ENCODE assay signal across 25 cellular contexts in the genomic region with DNA sequence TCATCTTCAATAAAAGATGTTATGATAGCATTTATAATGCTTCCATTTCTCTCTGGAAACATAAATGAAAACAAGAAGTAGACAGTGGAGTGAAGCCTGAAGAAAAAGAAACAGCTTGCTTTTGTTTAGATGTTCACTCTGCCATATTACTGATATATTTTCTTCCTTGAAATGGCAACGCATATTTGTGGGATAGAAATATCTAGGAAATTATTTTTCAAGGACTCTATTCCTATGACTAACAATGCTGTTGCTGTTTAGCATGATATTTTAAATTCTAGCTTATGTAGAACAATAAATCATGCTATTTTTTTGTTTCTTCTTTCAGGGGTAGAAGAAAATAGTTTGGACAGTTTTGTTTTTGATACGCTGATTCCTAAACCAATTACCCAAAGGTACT.
"Had no signal": no experiment of that assay in that cellular context is flagged by ENCODE, and none has a peak within 500 bp of the region (broad histone marks: within the 10 kb centered on the region; RNA-seq: fewer than 3 reads in every experiment).

No MANE protein-coding gene starts in this region.

- ATAC-seq: activated CD8-positive, alpha-beta T cell treated with anti-CD3 and anti-CD28 coated beads, Interleukin-2, amount 10 ng/mL, durations not matched to agents 7 days and 5 days; body of pancreas; T-helper 17 cell; WTC11 had no signal

- H3K27me3 ChIP-seq: body of pancreas, SJSA1 had no signal

- FAIRE-seq: bronchial epithelial cell, RCC 7860 had no signal

- DNase-seq: activated CD4-positive, alpha-beta T cell treated with anti-CD3 and anti-CD28 coated beads for 48 hours; activated CD4-positive, alpha-beta T cell treated with anti-CD3 and anti-CD28 coated beads, Interleukin-2, amount 50 U/mL, for 4 hours; activated CD4-positive, CD25-positive, alpha-beta regulatory T cell treated with anti-CD3 and anti-CD28 coated beads, Interleukin-2, amount 50 U/mL, for 72 hours; activated CD8-positive, alpha-beta memory T cell treated with anti-CD3 and anti-CD28 coated beads, Interleukin-2, amount 50 U/mL, for 48 hours; activated CD8-positive, alpha-beta T cell treated with anti-CD3 and anti-CD28 coated beads, Interleukin-2, amount 10 ng/mL, durations not matched to agents 7 days and 5 days; activated naive CD4-positive, alpha-beta T cell; activated T-cell treated with anti-CD3 and anti-CD28 coated beads, Interleukin-2, amount 50 U/mL, for 1 hour; aorta; body of pancreas; central memory CD4-positive, alpha-beta T cell; Kasumi-1; NCI-H1105 treated with DMSO at 0.1 percent for 48 hours; NCI-H1436 treated with DMSO at 0.1 percent for 48 hours; NCI-H187; NCI-H2081; NCI-H446; NCI-H524; SHP77; T-helper 17 cell; T-helper 9 cell had no signal

- H3K4me3 Mint-ChIP-seq: activated CD8-positive, alpha-beta T cell treated with anti-CD3 and anti-CD28 coated beads, Interleukin-2, amount 10 ng/mL, durations not matched to agents 7 days and 5 days; activated naive CD8-positive, alpha-beta T cell; T-helper 17 cell; WTC11 had no signal

- H3K4me1 ChIP-seq: body of pancreas had no signal

- H3K27ac Mint-ChIP-seq: activated CD8-positive, alpha-beta T cell treated with anti-CD3 and anti-CD28 coated beads, Interleukin-2, amount 10 ng/mL, durations not matched to agents 7 days and 5 days; activated naive CD8-positive, alpha-beta T cell; T-helper 17 cell; WTC11 had no signal

- H3K27ac ChIP-seq: body of pancreas, SJSA1 had no signal

- H3K27me3 Mint-ChIP-seq: activated naive CD8-positive, alpha-beta T cell; T-helper 17 cell had no signal

- H3K4me3 ChIP-seq: body of pancreas, SJSA1 had no signal

- H3K9me3 Mint-ChIP-seq: WTC11 had no signal

- H3K4me1 Mint-ChIP-seq: T-helper 17 cell had no signal

- H3K36me3 Mint-ChIP-seq: activated naive CD8-positive, alpha-beta T cell; WTC11 had no signal

- H3K9me3 ChIP-seq: SJSA1 had no signal
